Comparison of ENCODE assay signal across 12 cellular contexts in the genomic region with DNA sequence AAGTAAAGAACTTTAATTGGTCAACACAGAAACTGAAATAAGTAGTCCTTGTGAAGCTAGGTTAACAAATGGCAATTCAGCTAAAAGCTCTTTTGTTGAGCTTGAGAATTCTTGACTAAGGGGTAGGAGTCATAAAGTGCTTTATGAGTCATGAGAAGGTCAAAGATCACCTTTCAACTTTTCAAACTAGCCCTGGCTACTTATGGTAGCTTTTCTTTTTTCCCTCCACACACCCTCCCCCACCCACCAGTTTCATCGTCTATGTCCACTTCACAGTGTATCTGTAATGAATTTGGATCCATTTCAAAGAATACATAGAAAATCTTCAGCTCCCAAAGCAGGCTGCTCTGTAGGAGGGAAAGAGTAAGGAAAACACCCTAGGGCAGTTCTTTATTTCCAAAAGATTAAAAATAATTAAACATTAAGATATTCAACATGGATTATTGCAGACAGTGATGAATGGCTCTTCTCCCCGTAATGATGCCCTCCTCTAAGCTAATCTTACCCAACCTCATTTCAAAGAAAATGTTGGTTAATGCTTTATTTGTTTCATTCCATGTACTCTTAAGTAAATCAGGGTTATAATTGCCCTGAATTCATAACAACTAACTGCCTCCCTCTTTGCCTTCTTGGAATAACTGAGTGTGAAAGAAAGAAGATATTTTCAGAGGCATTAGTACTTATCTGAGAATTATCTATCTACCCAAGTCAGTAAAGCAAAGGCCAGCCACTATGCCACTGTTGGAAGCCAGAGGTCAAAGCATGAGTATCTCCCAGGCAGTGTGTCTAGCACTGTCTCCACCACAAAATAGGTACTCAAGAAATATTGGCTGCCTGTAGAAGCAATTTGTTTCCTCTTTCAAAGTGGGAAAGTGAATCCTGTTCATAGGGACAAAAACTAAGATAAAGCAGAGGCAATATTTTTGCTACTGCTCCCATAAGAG.
DNase-seq lines count a peak whose midpoint lies in the region; ATAC-seq, FAIRE-seq and TF ChIP-seq lines count a peak whose summit lies in the region.
"Had no signal": no experiment of that assay in that cellular context is flagged by ENCODE, and none has a peak within 500 bp of the region (broad histone marks: within the 10 kb centered on the region; RNA-seq: fewer than 3 reads in every experiment).

No MANE protein-coding gene starts in this region.

- H2BK15ac ChIP-seq in neuronal stem cell (ENCODE audit: low read length) = no peak overlapping the region

- H3K4me1 ChIP-seq in PC-3 (ENCODE audit: insufficient read depth, low read length) (no peaks in the 10 kb centered on the region), fibroblast of lung (ENCODE audit: control insufficient read depth, extremely low read depth, insufficient read depth, low read length) (no peaks in the 10 kb centered on the region), neuronal stem cell (ENCODE audit: control insufficient read depth in 2 of 2, insufficient read depth in 1 of 2, low read depth in 1 of 2, low read length in 2 of 2) (peaks cover 0 to 9% of the 10 kb centered on the region in 2 donors)

- H4K20me1 ChIP-seq in PC-3 (ENCODE audit: low read length) (no peaks in the 10 kb centered on the region), fibroblast of lung (ENCODE audit: control insufficient read depth, extremely low read depth, insufficient read depth, low read length) (no peaks in the 10 kb centered on the region)

- no peak for ATAC-seq in PC-3

- WGBS in neuronal stem cell (ENCODE audit: extremely low coverage in 2 of 2, insufficient read length in 2 of 2, insufficient replicate concordance in 1 of 2), 2 donors = no CpG with 5 or more reads among the region's 2 CpGs

- H3K27me3 ChIP-seq in PC-3 (ENCODE audit: low read length) (no peaks in the 10 kb centered on the region), fibroblast of lung (ENCODE audit: control insufficient read depth, insufficient read depth, low read length) (no peaks in the 10 kb centered on the region), neuronal stem cell (ENCODE audit: control insufficient read depth in 3 of 3, insufficient read depth in 3 of 3, low read depth in 1 of 3, low read length in 3 of 3) (no peaks in the 10 kb centered on the region)

- no TSS peak for BruUV-seq in PC-3 (replicated peaks; lab: Mats Ljungman, UMichigan)

- H3K9me2 ChIP-seq in PC-3 (replicated peaks; ENCODE audit: low read length) = no peaks in the 10 kb centered on the region

- no peak overlapping the region for H4K91ac ChIP-seq in neuronal stem cell (ENCODE audit: low read depth, low read length, poor library complexity)

- H3K4me2 ChIP-seq in PC-3 (ENCODE audit: low read length) (no peak overlapping the region), fibroblast of lung (ENCODE audit: extremely low read depth, insufficient read depth, low read length) (no peak overlapping the region), neuronal stem cell (ENCODE audit: insufficient read depth, low read length, poor library complexity, severe bottlenecking) (no peak overlapping the region)
- H3K4me2 ChIP-seq: PC-9 had no signal

- H2AK5ac ChIP-seq in neuronal stem cell (ENCODE audit: low read depth, low read length) = no peak overlapping the region

- POLR2A ChIA-PET in PC-3 (lab: Charles Lee; ENCODE audit: unreplicated experiment) = no interaction called here

- no peak overlapping the region for H3K18ac ChIP-seq in neuronal stem cell (ENCODE audit: low read length)

- H3K23ac ChIP-seq in neuronal stem cell (ENCODE audit: low read depth, low read length, poor library complexity) = no peak overlapping the region

- FAIRE-seq in GM12891 (lab: Jason Lieb, UNC) = no peak

- H2BK120ac ChIP-seq in neuronal stem cell (ENCODE audit: low read depth, low read length) = no peak overlapping the region

- H3F3A ChIP-seq in PC-3 (ENCODE audit: low read length, unreplicated experiment) = no peaks in the 10 kb centered on the region

- no peak overlapping the region for H3K14ac ChIP-seq in neuronal stem cell (ENCODE audit: low read length)

- no peak overlapping the region for H2BK12ac ChIP-seq in neuronal stem cell (ENCODE audit: low read length)

- no peaks in the 10 kb centered on the region for H3K79me1 ChIP-seq in neuronal stem cell (ENCODE audit: low read depth, low read length)

- TF ChIP-seq CTCF in PC-3 (conservative IDR thresholded peaks at IDR 0.05; ENCODE audit: low read depth, low read length) (no peak), fibroblast of lung (conservative IDR thresholded peaks at IDR 0.05 in 1 of 2, IDR thresholded peaks at IDR 0.05 in 1 of 2; ENCODE audit: low read depth in 1 of 2, low read length in 2 of 2) (no peak)

- no peak for TF ChIP-seq POLR2A in GM12891 (IDR thresholded peaks at IDR 0.05; ENCODE audit: low read depth, low read length)

- H3K4ac ChIP-seq in neuronal stem cell (ENCODE audit: low read length) = no peak overlapping the region

- H2AFZ ChIP-seq in PC-3 (ENCODE audit: low read length) (no peak overlapping the region), fibroblast of lung (ENCODE audit: low read length) (no peak overlapping the region), neuronal stem cell (ENCODE audit: low read length) (no peak overlapping the region)
- H2AFZ ChIP-seq: PC-9 had no signal

- no peak overlapping the region for H3K4me3 ChIP-seq in PC-3 (ENCODE audit: low read length)
- H3K4me3 ChIP-seq in fibroblast of lung (replicated peaks in 1 of 4; ENCODE audit: control extremely low read depth in 1 of 4, insufficient read depth in 1 of 4, low read depth in 3 of 4, low read length in 4 of 4) = no peak overlapping the region
- H3K4me3 ChIP-seq in neuronal stem cell (ENCODE audit: low read length in 2 of 2) = no peak overlapping the region
- H3K4me3 ChIP-seq: PC-9 had no signal

- H2BK5ac ChIP-seq in neuronal stem cell (ENCODE audit: low read length) = no peak overlapping the region

- DNase-seq in EH (ENCODE audit: low read depth) (peak; percentile 83), PC-3 (peak; percentile 19), fibroblast of lung (ENCODE audit: low read depth in 2 of 2) (peak; percentile 59 to 79), neuronal stem cell (ENCODE audit: low spot score) (peak; percentile 1), GM12891 (ENCODE audit: insufficient read length, low spot score) (no peak), Ammon's horn (ENCODE audit: low spot score) (no peak), iPS-NIHi7 (ENCODE audit: extremely low spot score) (no peak)
- no peak for DNase-seq in stimulated activated naive CD4-positive, alpha-beta T cell treated with Interleukin-2 at 50 U/mL for 16 hours (lab: John Stamatoyannopoulos, UW)
- DNase-seq: activated naive CD8-positive, alpha-beta T cell treated with anti-CD3 and anti-CD28 coated beads, Interleukin-2, amount 10 ng/mL, durations not matched to agents 7 days and 5 days; NCI-H1930; T1000 had no signal

- H3K9ac ChIP-seq in PC-3 (ENCODE audit: low read length) (no peak overlapping the region), fibroblast of lung (ENCODE audit: insufficient read depth, low read length) (no peak overlapping the region), neuronal stem cell (ENCODE audit: low read depth, low read length, poor library complexity) (no peak overlapping the region)

- intact Hi-C loops in PC-3 (cut with micrococcal nuclease) = no loop called here

- H3K27ac ChIP-seq in PC-3 (ENCODE audit: low read length) = no peak overlapping the region
- H3K27ac ChIP-seq in fibroblast of lung (ENCODE audit: insufficient read depth, low read length) = no peak overlapping the region
- no peak overlapping the region for H3K27ac ChIP-seq in neuronal stem cell (replicated peaks; ENCODE audit: low read length)
- H3K27ac ChIP-seq: PC-9 had no signal

- H4K8ac ChIP-seq in neuronal stem cell (ENCODE audit: low read depth, low read length) = no peak overlapping the region

- H3K9me3 ChIP-seq in PC-3 (ENCODE audit: low read length) (no peaks in the 10 kb centered on the region), fibroblast of lung (ENCODE audit: control insufficient read depth, insufficient read depth, low read depth, low read length) (no peaks in the 10 kb centered on the region), neuronal stem cell (replicated peaks in 1 of 2; ENCODE audit: control insufficient read depth in 2 of 2, insufficient read depth in 1 of 2, low read depth in 1 of 2, low read length in 2 of 2) (no peaks in the 10 kb centered on the region)

- CTCF ChIA-PET in PC-3 (lab: Charles Lee) = no interaction called here

- H3K79me2 ChIP-seq in PC-3 (ENCODE audit: low read length) (no peaks in the 10 kb centered on the region), fibroblast of lung (ENCODE audit: control insufficient read depth, insufficient read depth, low read length) (no peaks in the 10 kb centered on the region)

- H3K36me3 ChIP-seq in PC-3 (ENCODE audit: low read depth, low read length) (no peaks in the 10 kb centered on the region), fibroblast of lung (ENCODE audit: control insufficient read depth, insufficient read depth, low read length) (no peaks in the 10 kb centered on the region), neuronal stem cell (replicated peaks in 1 of 2; ENCODE audit: control insufficient read depth in 2 of 2, insufficient read depth in 2 of 2, low read length in 2 of 2) (no peaks in the 10 kb centered on the region)

TF ChIP-seq in GM12891, 5 proteins besides CTCF, POLR2A, EP300 and RAD21:
- TF ChIP-seq POLR2AphosphoS5 (IDR thresholded peaks at IDR 0.05; ENCODE audit: low read depth, low read length) (no peak), PAX5 (IDR thresholded peaks at IDR 0.05; ENCODE audit: insufficient read depth, low read length, severe bottlenecking) (no peak), SPI1 (IDR thresholded peaks at IDR 0.05; ENCODE audit: low read depth, low read length) (no peak), POU2F2 (IDR thresholded peaks at IDR 0.05; ENCODE audit: low read depth, low read length) (no peak), TAF1 (IDR thresholded peaks at IDR 0.05; ENCODE audit: low read depth, low read length) (no peak)
TF ChIP-seq in GM12891: peak in this region for 0.

Comparison
In these comparisons a context has a peak if more than half of its experiments do, and no peak if none do; other contexts are left out.
1. DNase-seq: peak in EH (single experiment), PC-3 (single experiment), fibroblast of lung (2 of 2) and neuronal stem cell (single experiment); none in stimulated activated naive CD4-positive, alpha-beta T cell treated with Interleukin-2 at 50 U/mL for 16 hours (single experiment), GM12891 (single experiment), Ammon's horn (single experiment) and iPS-NIHi7 (single experiment).